In the genomic region with DNA sequence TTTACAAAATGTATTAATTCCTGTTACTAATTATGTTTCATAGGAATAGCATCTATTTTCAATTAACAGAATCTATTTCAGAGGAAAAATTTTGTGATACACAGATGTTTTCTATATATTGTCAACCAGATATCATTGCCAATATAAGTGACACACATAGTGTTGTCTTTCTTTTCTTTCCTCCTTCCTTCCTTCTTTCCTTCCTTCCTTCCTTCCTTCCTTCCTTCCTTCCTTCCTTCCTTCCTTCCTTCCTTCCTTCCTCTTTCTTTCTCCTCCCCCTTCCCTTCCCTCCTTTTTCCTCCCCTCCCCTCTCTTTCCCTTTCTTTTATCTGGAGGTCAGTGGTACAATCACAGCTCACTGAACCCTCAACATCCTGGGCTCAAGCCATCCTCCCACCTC, we compare ENCODE assay signal across 3 cellular contexts.
"Had no signal": no experiment of that assay in that cellular context is flagged by ENCODE, and none has a peak within 500 bp of the region (broad histone marks: within the 10 kb centered on the region; RNA-seq: fewer than 3 reads in every experiment).

No MANE protein-coding gene starts in this region.

- DNase-seq: GDM1, GF-D8 had no signal

- H3K4me3 ChIP-seq: GM12878 had no signal
